26 cellular contexts compared by ENCODE assay signal in genomic region chr20:55099251-55099650, GRCh38.
"Had no signal": no experiment of that assay in that cellular context is flagged by ENCODE, and none has a peak within 500 bp of the region (broad histone marks: within the 10 kb centered on the region; RNA-seq: fewer than 3 reads in every experiment).

No MANE protein-coding gene starts in this region.

- H3K36me3 ChIP-seq: colonic mucosa, esophagus squamous epithelium, gastrocnemius medialis, heart right ventricle, left lung, lower lobe of right lung had no signal

- H3K27ac ChIP-seq: colonic mucosa, epithelial cell of prostate, esophagus squamous epithelium, gastrocnemius medialis, heart right ventricle, left lung, lower lobe of right lung had no signal

- H3K4me1 ChIP-seq: colonic mucosa, gastrocnemius medialis, left lung, lower lobe of right lung had no signal

- DNase-seq: colonic mucosa; cortex of kidney; effector CD8-positive, alpha-beta T cell; effector memory CD8-positive, alpha-beta T cell; endodermal cell; erythroblast; esophagus squamous epithelium; foreskin fibroblast; foreskin melanocyte; gastrocnemius medialis; glutamatergic neuron; head of caudate nucleus; heart right ventricle; hippocampal formation; left cardiac atrium; left lung; left ventricle myocardium superior; lower lobe of right lung; mesenchymal stem cell; mucosa of descending colon; naive B cell had no signal

- H3K27me3 ChIP-seq: colonic mucosa, esophagus squamous epithelium, gastrocnemius medialis, heart right ventricle, left lung had no signal

- FAIRE-seq: endometrium, islet of Langerhans, keratinocyte had no signal

- H3K9me3 ChIP-seq: colonic mucosa, esophagus squamous epithelium, gastrocnemius medialis, heart right ventricle, lower lobe of right lung, mucosa of descending colon had no signal

- H3K4me3 ChIP-seq: colonic mucosa, esophagus squamous epithelium, gastrocnemius medialis, heart right ventricle, left lung, lower lobe of right lung, mucosa of descending colon had no signal

- ATAC-seq: effector memory CD8-positive, alpha-beta T cell; esophagus mucosa; gastrocnemius medialis; heart right ventricle; left cardiac atrium; left lung; left ventricle myocardium superior; lower lobe of right lung; mucosa of descending colon had no signal
